In the genomic region with DNA sequence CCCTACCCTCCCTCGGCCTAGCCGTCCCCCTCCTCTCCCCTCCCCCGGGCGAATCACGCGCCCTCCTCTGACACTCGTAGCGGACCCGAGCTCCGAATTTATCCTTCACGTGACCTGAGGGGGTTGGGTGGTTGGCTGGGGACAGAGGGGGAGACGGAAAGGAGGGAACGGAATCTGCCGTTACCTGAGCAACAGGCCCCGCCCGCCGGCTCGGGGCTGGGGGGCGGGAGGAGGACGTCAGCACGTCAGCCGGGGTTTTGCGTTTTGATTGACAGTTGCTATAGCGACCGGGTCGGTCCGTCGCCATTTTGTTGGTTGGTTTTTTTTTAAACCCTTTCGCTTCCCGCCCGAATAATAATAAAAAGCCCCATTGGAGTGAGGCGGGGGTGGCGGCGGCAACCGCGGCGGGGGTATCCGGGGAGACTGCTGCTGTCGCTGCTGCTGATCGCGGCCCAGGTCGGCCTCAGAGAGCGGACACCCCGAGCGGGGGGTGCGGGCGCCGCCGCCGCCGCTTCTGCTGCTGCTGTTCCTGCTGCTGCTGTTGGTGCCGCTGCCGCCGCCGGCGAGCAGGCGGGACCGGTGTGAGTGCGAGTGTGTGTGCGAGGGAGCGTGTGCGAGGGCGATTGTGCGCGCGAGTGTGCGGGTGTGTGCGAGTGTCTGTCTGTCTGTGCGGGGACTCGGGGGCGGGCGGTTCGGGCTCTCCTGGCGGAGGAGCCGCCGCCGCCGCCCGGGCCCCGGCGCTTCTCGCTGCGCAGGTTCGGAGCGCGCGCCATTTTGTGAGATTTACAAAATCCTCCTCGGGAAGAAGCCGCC, we compare ENCODE assay signal across 8 cellular contexts. TPM values are rescaled to one million over a fixed set of nuclear protein-coding genes. Genes with fewer than 3 reads are reported as not detected.
DNase-seq lines count a peak whose midpoint lies in the region; TF ChIP-seq lines count a peak whose summit lies in the region.

TSS of gene DYRK1A (plus strand) at position 286 of the 813 bp plus-strand sequence. CDS start 53,602 bp downstream, outside the sequence.

- peaks cover 27% of the 10 kb centered on the region for H3K4me1 ChIP-seq in effector memory CD4-positive, alpha-beta T cell (ENCODE audit: control insufficient read depth, insufficient read depth, low read length, poor library complexity, severe bottlenecking)

- peak within 1 kb of the TSS; percentile 98 for H3K27ac ChIP-seq in effector memory CD4-positive, alpha-beta T cell (ENCODE audit: insufficient read depth, low read length, poor library complexity, severe bottlenecking)

- DNase-seq in CMK (ENCODE audit: low read depth) (peak; percentile 100), GM20000 (ENCODE audit: low spot score) (peak; percentile 100), HT-29 (ENCODE audit: low spot score) (peak; percentile 93), NOMO-1 (lab: John Stamatoyannopoulos, UW; ENCODE audit: unreplicated experiment in 2 of 2) (peak; percentile 95 to 99), lung microvascular endothelial cell (ENCODE audit: low read depth in 2 of 2) (peak; percentile 99 to 100)
- peak; percentile 97 to 98 (median 97) for DNase-seq in effector memory CD4-positive, alpha-beta T cell
- DNase-seq in stimulated activated CD4-positive, alpha-beta T cell treated with anti-CD3 and anti-CD28 coated beads, TNF-alpha, amount 100 ng/mL, for 48 hours (ENCODE audit: low read depth in 3 of 3): peak; percentile 90 to 97 (median 96)

- no peaks in the 10 kb centered on the region for H3K9me3 ChIP-seq in effector memory CD4-positive, alpha-beta T cell (ENCODE audit: control insufficient read depth, low read length)

- CTCF ChIA-PET in activated CD8-positive, alpha-beta memory T cell treated with anti-CD3 and anti-CD28 coated beads for 36 hours (lab: Charles Lee): interaction anchor here (1.4 kb wide), 1 partner anchor 132 kb away, joined by 3 read pairs; no protein-coding TSS in a partner anchor

- no peaks in the 10 kb centered on the region for H3K27me3 ChIP-seq in effector memory CD4-positive, alpha-beta T cell (replicated peaks; ENCODE audit: control insufficient read depth, insufficient read depth, low read length, poor library complexity, severe bottlenecking)

- TF ChIP-seq CTCF in GM20000 (IDR thresholded peaks at IDR 0.05; ENCODE audit: extremely low read depth, missing control alignments): no peak

- H3K36me3 ChIP-seq in effector memory CD4-positive, alpha-beta T cell (ENCODE audit: control insufficient read depth, insufficient read depth, low read length): no peaks in the 10 kb centered on the region

- POLR2A ChIA-PET in activated CD8-positive, alpha-beta memory T cell treated with anti-CD3 and anti-CD28 coated beads for 36 hours (lab: Charles Lee): interaction anchor here (0.6 to 1.8 kb wide), 2 partner anchors 99 to 197 kb away, joined by 4 to 11 read pairs; partner anchors contain the start of gene VPS26C

- peak within 1 kb of the TSS; percentile 95 for H3K4me3 ChIP-seq in effector memory CD4-positive, alpha-beta T cell (ENCODE audit: insufficient read depth, low read depth, low read length, poor library complexity, severe bottlenecking)

RNA-seq across cellular contexts. Expression of gene DYRK1A, which starts in this region (rescaled TPM):
- total RNA-seq in HT-29 (2014; rRNA removed; shearing (Covaris generic)): 33.3 and 35.8 TPM in 2 replicates
- total RNA-seq in activated CD8-positive, alpha-beta memory T cell treated with anti-CD3 and anti-CD28 coated beads for 36 hours: 10 to 100 TPM; 53.9 to 55.4 TPM
- total RNA-seq in lung microvascular endothelial cell: 39.9 and 72.4 TPM in 2 replicates

Comparison
In these comparisons a context has a peak if more than half of its experiments do, and no peak if none do; other contexts are left out.
1. Peak in every context shown above with its lines: DNase-seq, H3K4me3 ChIP-seq and H3K27ac ChIP-seq.